ENCODE assay signal across 11 cellular contexts in the genomic region with DNA sequence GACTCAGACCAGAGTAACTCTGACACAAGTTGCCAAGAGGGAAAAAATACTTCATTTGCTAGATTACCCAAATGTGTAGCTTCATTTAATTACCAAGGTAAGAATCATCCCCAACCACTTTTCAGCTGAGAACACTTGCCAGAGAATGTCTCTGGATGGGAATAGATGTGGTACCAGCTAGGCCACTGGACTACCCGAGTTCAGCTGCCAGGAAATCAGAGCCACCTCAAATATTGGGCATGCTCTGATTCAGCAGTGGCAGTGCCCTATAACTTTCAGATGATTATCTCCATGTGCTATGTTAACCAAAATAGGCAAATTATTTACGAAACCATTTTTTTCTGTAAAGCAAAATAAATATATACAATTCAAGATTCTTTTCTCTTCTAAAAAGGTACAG.
"Had no signal": no experiment of that assay in that cellular context is flagged by ENCODE, and none has a peak within 500 bp of the region (broad histone marks: within the 10 kb centered on the region; RNA-seq: fewer than 3 reads in every experiment).

No MANE protein-coding gene starts in this region.

- DNase-seq: activated CD4-positive, alpha-beta T cell treated with anti-CD3 and anti-CD28 coated beads for 4 hours; activated CD8-positive, alpha-beta memory T cell treated with anti-CD3 and anti-CD28 coated beads for 24 hours; activated naive CD4-positive, alpha-beta T cell treated with anti-CD3 and anti-CD28 coated beads, Interleukin-2, amount 10 ng/mL, durations not matched to agents 7 days and 5 days; amniotic stem cell; hippocampal formation; left ventricle myocardium superior; pancreas; sigmoid colon; stimulated activated CD4-positive, alpha-beta T cell treated with anti-CD3 and anti-CD28 coated beads, Interleukin-1b, Interleukin-23, amount 100 ng/mL, for 48 hours; substantia nigra had no signal

- H3K27ac Mint-ChIP-seq: T-helper 1 cell treated with Interleukin-12 subunit alpha and Interleukin-12 subunit beta and Interleukin-4 antibody, amounts not matched to agents 30 μg/mL and 1 μg/mL, for 36 hours had no signal

- H3K4me3 Mint-ChIP-seq: activated naive CD4-positive, alpha-beta T cell treated with anti-CD3 and anti-CD28 coated beads, Interleukin-2, amount 10 ng/mL, durations not matched to agents 7 days and 5 days; T-helper 1 cell treated with Interleukin-12 subunit alpha and Interleukin-12 subunit beta and Interleukin-4 antibody, amounts not matched to agents 30 μg/mL and 1 μg/mL, for 36 hours had no signal

- H3K4me1 Mint-ChIP-seq: activated naive CD4-positive, alpha-beta T cell treated with anti-CD3 and anti-CD28 coated beads, Interleukin-2, amount 10 ng/mL, durations not matched to agents 7 days and 5 days had no signal

- H3K27me3 Mint-ChIP-seq: activated naive CD4-positive, alpha-beta T cell treated with anti-CD3 and anti-CD28 coated beads, Interleukin-2, amount 10 ng/mL, durations not matched to agents 7 days and 5 days had no signal
